Comparison of ENCODE assay signal across 17 cellular contexts in genomic region chr22:48228468-48228867, GRCh38.
DNase-seq lines count a peak whose midpoint lies in the region; TF ChIP-seq lines count a peak whose summit lies in the region.
"Had no signal": no experiment of that assay in that cellular context is flagged by ENCODE, and none has a peak within 500 bp of the region (broad histone marks: within the 10 kb centered on the region; RNA-seq: fewer than 3 reads in every experiment).

No MANE protein-coding gene starts in this region.

- no peak overlapping the region for H3K27ac ChIP-seq in spleen
- H3K27ac ChIP-seq: 22Rv1, BLaER1, C4-2B had no signal

- peak; percentile 5 for DNase-seq in activated CD8-positive, alpha-beta memory T cell treated with anti-CD3 and anti-CD28 coated beads for 24 hours
- DNase-seq in activated CD8-positive, alpha-beta memory T cell treated with anti-CD3 and anti-CD28 coated beads, Interleukin-2, amount 50 U/mL, for 4 hours = no peak
- DNase-seq in mucosa of gallbladder (ENCODE audit: low spot score) (peak; percentile 0), spleen (peak; percentile 24), ureter (ENCODE audit: low spot score) (no peak), islet precursor cell (no peak)
- DNase-seq: Caco-2; CD4-positive, CD25-positive, alpha-beta regulatory T cell; CD8-positive, alpha-beta T cell; DMS153; DND-41; GOT3; HFFc6 had no signal

- intact Hi-C loops in spleen (cut with DNase I; ENCODE audit: low total_unique reads) = no loop called here

- no peaks in the 10 kb centered on the region for H3K4me1 ChIP-seq in spleen
- H3K4me1 ChIP-seq: BLaER1, Caco-2, HAP-1 had no signal

- no peak for TF ChIP-seq CTCF in spleen (IDR thresholded peaks at IDR 0.05 in 8 of 11, conservative IDR thresholded peaks at IDR 0.05 in 3 of 11)

- peaks cover 0 to 34% (median 23%) of the 10 kb centered on the region in 8 donors for H3K9me3 ChIP-seq in spleen
- H3K9me3 ChIP-seq: Caco-2, HAP-1 had no signal

- no peaks in the 10 kb centered on the region for H3K36me3 ChIP-seq in spleen
- H3K36me3 ChIP-seq: BLaER1, HAP-1 had no signal

- WGBS in spleen, 5 donors = 90 to 95% (median 93%) methylated on average over 4 to 5 of the region's 5 CpGs

- H3K27me3 ChIP-seq in spleen (replicated peaks in 1 of 7) = peaks cover 0 to 22% (median 0%) of the 10 kb centered on the region in 7 donors
- H3K27me3 ChIP-seq: BLaER1 had no signal

- TF ChIP-seq POLR2A in spleen (IDR thresholded peaks at IDR 0.05) = no peak

- no peak overlapping the region for H3K4me3 ChIP-seq in spleen
- H3K4me3 ChIP-seq: BLaER1, HAP-1 had no signal

Comparison
In these comparisons a context has a peak if more than half of its experiments do, and no peak if none do; other contexts are left out.
1. DNase-seq: peak in activated CD8-positive, alpha-beta memory T cell treated with anti-CD3 and anti-CD28 coated beads for 24 hours (single experiment), mucosa of gallbladder (single experiment) and spleen (single experiment); none in activated CD8-positive, alpha-beta memory T cell treated with anti-CD3 and anti-CD28 coated beads, Interleukin-2, amount 50 U/mL, for 4 hours (single experiment), ureter (single experiment) and islet precursor cell (single experiment).